Comparison of ENCODE assay signal across 8 cellular contexts in genomic region chr15:90924375-90924774, GRCh38.
DNase-seq lines count a peak whose midpoint lies in the region; ATAC-seq, FAIRE-seq and TF ChIP-seq lines count a peak whose summit lies in the region.
"Had no signal": no experiment of that assay in that cellular context is flagged by ENCODE, and none has a peak within 500 bp of the region (broad histone marks: within the 10 kb centered on the region; RNA-seq: fewer than 3 reads in every experiment).

No MANE protein-coding gene starts in this region.

- no peak for FAIRE-seq in HTR-8/SVneo (lab: Jason Lieb, UNC)

- no peak for TF ChIP-seq CTCF in GM10266 (IDR thresholded peaks at IDR 0.05; ENCODE audit: control insufficient read depth, insufficient read depth, low read depth, missing control alignments)

- ATAC-seq in GM19455 (IDR thresholded peaks at IDR 0.05; ENCODE audit: unreplicated experiment) (peak; percentile 75), HG03196 (IDR thresholded peaks at IDR 0.05; ENCODE audit: unreplicated experiment) (peak; percentile 69), GM21381 (IDR thresholded peaks at IDR 0.05; ENCODE audit: unreplicated experiment) (no peak)
- ATAC-seq: HCT116 had no signal

- DNase-seq in GM10266 (ENCODE audit: extremely low spot score), result peak; percentile 79
- DNase-seq in HTR-8/SVneo (ENCODE audit: insufficient read length, low spot score), result no peak
- no peak for DNase-seq in NCI-H1694 treated with DMSO at 0.1 percent for 48 hours (lab: John Stamatoyannopoulos, UW)
- DNase-seq: aorta had no signal
